Comparison of ENCODE assay signal across 13 cellular contexts in the genomic region with DNA sequence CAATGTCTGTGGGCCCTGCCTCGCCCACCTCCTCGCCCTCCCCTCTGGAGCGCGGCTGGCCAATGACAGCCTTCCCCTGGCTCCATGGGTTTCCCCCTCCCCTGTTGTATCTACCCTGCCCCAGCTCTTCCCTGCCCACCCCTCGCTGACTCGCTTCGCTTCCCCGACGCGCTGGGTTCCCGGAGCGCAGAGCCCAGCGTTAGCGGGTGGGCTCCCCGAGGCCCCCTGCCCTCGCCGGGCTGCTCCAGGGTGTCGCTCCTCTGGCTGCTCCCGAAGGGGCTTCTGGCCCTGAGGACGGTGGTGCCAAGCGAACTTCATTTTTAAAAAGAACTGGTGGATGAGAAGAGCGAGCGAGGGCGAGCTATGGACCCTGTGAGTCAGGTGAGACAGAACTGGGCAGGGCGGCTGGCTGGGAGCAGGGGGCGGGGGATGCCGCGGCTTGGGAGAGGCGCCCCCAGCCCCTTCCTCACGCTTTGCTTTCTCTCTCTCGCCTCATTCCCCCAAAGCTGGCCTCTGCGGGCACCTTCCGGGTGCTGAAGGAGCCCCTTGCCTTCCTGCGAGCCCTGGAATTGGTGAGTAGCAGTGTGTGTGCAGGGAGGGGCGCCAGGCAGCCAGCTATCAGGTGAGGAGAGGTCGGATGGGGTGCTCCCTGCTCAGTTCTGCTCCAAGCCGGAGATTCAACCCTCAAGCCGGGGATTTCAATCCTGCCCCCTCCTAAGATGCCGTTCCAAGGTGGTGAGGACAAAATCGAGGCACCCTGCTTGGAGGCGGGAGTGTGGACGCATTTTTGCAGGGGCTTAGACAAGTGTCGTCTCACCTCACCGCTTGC. TPM values are rescaled to one million over a fixed set of nuclear protein-coding genes. Genes with fewer than 3 reads are reported as not detected.
DNase-seq lines count a peak whose midpoint lies in the region; ATAC-seq and TF ChIP-seq lines count a peak whose summit lies in the region.
"Had no signal": no experiment of that assay in that cellular context is flagged by ENCODE, and none has a peak within 500 bp of the region (broad histone marks: within the 10 kb centered on the region; RNA-seq: fewer than 3 reads in every experiment).

Gene SYNPR, plus strand, starts transcription at position 138 of the 829 bp plus-strand sequence.

- H3K27ac ChIP-seq in cardiac muscle cell, result no peak within 1 kb of the TSS
- peak within 1 kb of the TSS; percentile 2; the same call in 1 of the 2 replicates for H3K27ac ChIP-seq in VCaP
- no peak within 1 kb of the TSS for H3K27ac ChIP-seq in iPS-20b (ENCODE audit: low read length)
- H3K27ac ChIP-seq: brain microvascular endothelial cell, esophagus muscularis mucosa, SK-N-MC had no signal

- no peaks in the 10 kb centered on the region for H3K36me3 ChIP-seq in cardiac muscle cell
- H3K36me3 ChIP-seq in iPS-20b (ENCODE audit: insufficient read depth, low read depth, low read length), result no peaks in the 10 kb centered on the region
- H3K36me3 ChIP-seq: brain microvascular endothelial cell, esophagus muscularis mucosa had no signal

- no peaks in the 10 kb centered on the region for H3K4me1 ChIP-seq in cardiac muscle cell (ENCODE audit: low read depth)
- H3K4me1 ChIP-seq in iPS-20b (ENCODE audit: insufficient read depth, low read length), result peaks cover 3% of the 10 kb centered on the region; the same call in 1 of the 2 replicates

- H3K36me3 Mint-ChIP-seq in type B pancreatic cell, result no peaks in the 10 kb centered on the region
- no peaks in the 10 kb centered on the region for H3K36me3 Mint-ChIP-seq in activated T-helper 1 cell treated with anti-CD3 and anti-CD28 coated beads, Interleukin-12 subunit alpha, Interleukin-12 subunit beta, Interleukin-2, Interleukin-4 antibody, amounts not matched to agents 30 ng/mL and 10 ng/mL and 1 ng/mL, durations not matched to agents 14 hours and 24 hours and 36 hours (ENCODE audit: low read depth)
- H3K36me3 Mint-ChIP-seq: naive thymus-derived CD8-positive, alpha-beta T cell had no signal

- intact Hi-C loops in cardiac septum (cut with DNase I), result no loop called here
- intact Hi-C loops in activated T-helper 1 cell treated with anti-CD3 and anti-CD28 coated beads, Interleukin-12 subunit alpha, Interleukin-12 subunit beta, Interleukin-2, Interleukin-4 antibody, amounts not matched to agents 30 ng/mL and 10 ng/mL and 1 ng/mL, durations not matched to agents 14 hours and 24 hours and 36 hours (cut with micrococcal nuclease), result no loop called here

- H3K9me3 Mint-ChIP-seq in type B pancreatic cell, result peaks cover 11% of the 10 kb centered on the region
- H3K9me3 Mint-ChIP-seq in activated T-helper 1 cell treated with anti-CD3 and anti-CD28 coated beads, Interleukin-12 subunit alpha, Interleukin-12 subunit beta, Interleukin-2, Interleukin-4 antibody, amounts not matched to agents 30 ng/mL and 10 ng/mL and 1 ng/mL, durations not matched to agents 14 hours and 24 hours and 36 hours, result no peaks in the 10 kb centered on the region

- H3K9me3 ChIP-seq in cardiac muscle cell (ENCODE audit: low read depth) (no peaks in the 10 kb centered on the region), iPS-20b (ENCODE audit: insufficient read depth, low read depth, low read length) (no peaks in the 10 kb centered on the region)
- H3K9me3 ChIP-seq: esophagus muscularis mucosa had no signal

- H3K4me3 ChIP-seq in cardiac muscle cell, result peak within 1 kb of the TSS; percentile 31
- peak within 1 kb of the TSS; percentile 81 for H3K4me3 ChIP-seq in iPS-20b (ENCODE audit: low read length)
- H3K4me3 ChIP-seq: SK-N-MC had no signal

- H3K4me3 Mint-ChIP-seq in type B pancreatic cell, result peak within 1 kb of the TSS; percentile 86
- no peak within 1 kb of the TSS for H3K4me3 Mint-ChIP-seq in activated T-helper 1 cell treated with anti-CD3 and anti-CD28 coated beads, Interleukin-12 subunit alpha, Interleukin-12 subunit beta, Interleukin-2, Interleukin-4 antibody, amounts not matched to agents 30 ng/mL and 10 ng/mL and 1 ng/mL, durations not matched to agents 14 hours and 24 hours and 36 hours

- H3K4me1 Mint-ChIP-seq in type B pancreatic cell (ENCODE audit: unreplicated experiment), result peaks cover 8% of the 10 kb centered on the region
- no peaks in the 10 kb centered on the region for H3K4me1 Mint-ChIP-seq in activated T-helper 1 cell treated with anti-CD3 and anti-CD28 coated beads, Interleukin-12 subunit alpha, Interleukin-12 subunit beta, Interleukin-2, Interleukin-4 antibody, amounts not matched to agents 30 ng/mL and 10 ng/mL and 1 ng/mL, durations not matched to agents 14 hours and 24 hours and 36 hours (ENCODE audit: low read depth)

- H3K27ac Mint-ChIP-seq in type B pancreatic cell, result no peak within 1 kb of the TSS
- no peak within 1 kb of the TSS for H3K27ac Mint-ChIP-seq in activated T-helper 1 cell treated with anti-CD3 and anti-CD28 coated beads, Interleukin-12 subunit alpha, Interleukin-12 subunit beta, Interleukin-2, Interleukin-4 antibody, amounts not matched to agents 30 ng/mL and 10 ng/mL and 1 ng/mL, durations not matched to agents 14 hours and 24 hours and 36 hours

- peak in 1 of 2 donors; percentile 11 for DNase-seq in cardiac muscle cell (ENCODE audit: low read depth in 1 of 2, low spot score in 1 of 2)
- no peak for DNase-seq in cardiac septum (ENCODE audit: low spot score)
- DNase-seq in type B pancreatic cell (ENCODE audit: extremely low spot score, unreplicated experiment), result no peak
- no peak for DNase-seq in activated T-helper 1 cell treated with anti-CD3 and anti-CD28 coated beads, Interleukin-12 subunit alpha, Interleukin-12 subunit beta, Interleukin-2, Interleukin-4 antibody, amounts not matched to agents 30 ng/mL and 10 ng/mL and 1 ng/mL, durations not matched to agents 14 hours and 24 hours and 36 hours (ENCODE audit: low spot score)
- no peak for DNase-seq in LoVo (ENCODE audit: low spot score)
- DNase-seq: activated CD4-positive, alpha-beta T cell treated with anti-CD3 and anti-CD28 coated beads for 1 hour; brain microvascular endothelial cell; naive thymus-derived CD8-positive, alpha-beta T cell had no signal

- H3K27me3 ChIP-seq in cardiac muscle cell (peaks cover 55% of the 10 kb centered on the region), iPS-20b (ENCODE audit: insufficient read depth, low read length) (peaks cover 60% of the 10 kb centered on the region)

- peak within 1 kb of the TSS; percentile 47; the same call in 1 of the 2 replicates for H3K9ac ChIP-seq in iPS-20b (ENCODE audit: low read depth, low read length)

- H3K27me3 Mint-ChIP-seq in type B pancreatic cell, result peaks cover 80% of the 10 kb centered on the region
- H3K27me3 Mint-ChIP-seq in activated T-helper 1 cell treated with anti-CD3 and anti-CD28 coated beads, Interleukin-12 subunit alpha, Interleukin-12 subunit beta, Interleukin-2, Interleukin-4 antibody, amounts not matched to agents 30 ng/mL and 10 ng/mL and 1 ng/mL, durations not matched to agents 14 hours and 24 hours and 36 hours (ENCODE audit: insufficient read depth), result peaks cover 16% of the 10 kb centered on the region

- no peak for ATAC-seq in GM18873 (IDR thresholded peaks at IDR 0.05; ENCODE audit: low FRiP score, unreplicated experiment)
- ATAC-seq: naive thymus-derived CD8-positive, alpha-beta T cell had no signal

- no peak for TF ChIP-seq CTCF in cardiac muscle cell (IDR thresholded peaks at IDR 0.05; ENCODE audit: low read depth, low read length)
- no peak for TF ChIP-seq CTCF in VCaP (conservative IDR thresholded peaks at IDR 0.05)
- no peak for TF ChIP-seq CTCF in type B pancreatic cell (conservative IDR thresholded peaks at IDR 0.05)

RNA-seq across cellular contexts. Expression of gene SYNPR, which starts in this region (rescaled TPM):
- total RNA-seq in cardiac muscle cell (0.36 and 0.60 TPM in 2 replicates), cardiac septum (0.46 TPM), type B pancreatic cell (ENCODE audit: low replicate concordance) (0.55 and 2.3 TPM in 2 replicates)
- 1.8 TPM in 1 of 2 replicates, not detected in the other for polyA plus RNA-seq in cardiac muscle cell
- not detected in 2 replicates for total RNA-seq in activated T-helper 1 cell treated with anti-CD3 and anti-CD28 coated beads, Interleukin-12 subunit alpha, Interleukin-12 subunit beta, Interleukin-2, Interleukin-4 antibody, amounts not matched to agents 30 ng/mL and 10 ng/mL and 1 ng/mL, durations not matched to agents 14 hours and 24 hours and 36 hours
- total RNA-seq: naive thymus-derived CD8-positive, alpha-beta T cell had no signal
- polyA plus RNA-seq: naive thymus-derived CD8-positive, alpha-beta T cell had no signal
